Comparison of ENCODE assay signal across 21 cellular contexts in genomic region chr1:15007842-15008241, GRCh38.
DNase-seq lines count a peak whose midpoint lies in the region; ATAC-seq and TF ChIP-seq lines count a peak whose summit lies in the region.
"Had no signal": no experiment of that assay in that cellular context is flagged by ENCODE, and none has a peak within 500 bp of the region (broad histone marks: within the 10 kb centered on the region; RNA-seq: fewer than 3 reads in every experiment).

No MANE protein-coding gene starts in this region.

- peak; percentile 70 for DNase-seq in Right ventricle myocardium inferior (ENCODE audit: missing footprints)
- DNase-seq in cardiac septum (ENCODE audit: low spot score), result no peak
- peak; percentile 16 for DNase-seq in globus pallidus (ENCODE audit: low spot score)
- no peak for DNase-seq in upper lobe of right lung
- DNase-seq in stimulated activated CD4-positive, alpha-beta T cell treated with anti-CD3 and anti-CD28 coated beads, Interleukin-4, amount 100 ng/mL, for 24 hours, result no peak
- DNase-seq in brain microvascular endothelial cell, result no peak
- no peak for DNase-seq in NCI-H446 (lab: John Stamatoyannopoulos, UW)
- DNase-seq: activated CD4-positive, alpha-beta memory T cell treated with anti-CD3 and anti-CD28 coated beads, Interleukin-2, amount 10 ng/mL, durations not matched to agents 7 days and 5 days; GDM1; H9; hippocampal formation; MV-4-11; NCI-H1930; occipital lobe had no signal

- TF ChIP-seq CTCF in nephron (IDR thresholded peaks at IDR 0.05; ENCODE audit: unreplicated experiment in 3 of 3) (no peak), upper lobe of right lung (IDR thresholded peaks at IDR 0.05) (no peak), brain microvascular endothelial cell (IDR thresholded peaks at IDR 0.05; ENCODE audit: low read depth, low read length, missing control alignments) (no peak)

- intact Hi-C loops in Right ventricle myocardium inferior (cut with DNase I) (no loop called here), cardiac septum (cut with DNase I) (no loop called here), upper lobe of right lung (cut with DNase I) (no loop called here)

- H3K4me3 Mint-ChIP-seq in nephron, result no peak overlapping the region
- H3K4me3 Mint-ChIP-seq: activated CD4-positive, alpha-beta memory T cell treated with anti-CD3 and anti-CD28 coated beads, Interleukin-2, amount 10 ng/mL, durations not matched to agents 7 days and 5 days; H9 had no signal

- H3K9me3 ChIP-seq in upper lobe of right lung, result no peaks in the 10 kb centered on the region

- peaks cover 40% of the 10 kb centered on the region for H3K4me1 Mint-ChIP-seq in nephron
- H3K4me1 Mint-ChIP-seq: activated CD4-positive, alpha-beta memory T cell treated with anti-CD3 and anti-CD28 coated beads, Interleukin-2, amount 10 ng/mL, durations not matched to agents 7 days and 5 days had no signal

- peaks cover 28% of the 10 kb centered on the region for H3K4me1 ChIP-seq in upper lobe of right lung

- H3K27me3 ChIP-seq in upper lobe of right lung (no peaks in the 10 kb centered on the region), brain microvascular endothelial cell (replicated peaks) (no peaks in the 10 kb centered on the region)
- H3K27me3 ChIP-seq: BLaER1 treated with 17β-estradiol and CSF1 and Interleukin-3, amounts not matched to agents 10 nM and 100 nM; cardiac muscle cell had no signal

- H3K27ac Mint-ChIP-seq in nephron, result peak overlapping the region; percentile 47 to 97 (median 59)
- H3K27ac Mint-ChIP-seq: activated CD4-positive, alpha-beta memory T cell treated with anti-CD3 and anti-CD28 coated beads, Interleukin-2, amount 10 ng/mL, durations not matched to agents 7 days and 5 days had no signal

- H3K4me3 ChIP-seq in upper lobe of right lung (no peak overlapping the region), brain microvascular endothelial cell (ENCODE audit: low read depth, low read length) (no peak overlapping the region)
- H3K4me3 ChIP-seq: BLaER1 treated with 17β-estradiol and CSF1 and Interleukin-3, amounts not matched to agents 10 nM and 100 nM; cardiac muscle cell; GM12878; skin epidermis had no signal

- in situ Hi-C loops in brain microvascular endothelial cell (cut with HindIII; ENCODE audit: low pct_ligation_motif_present, low sequenced_read_pairs), result no loop called here

- peak overlapping the region; percentile 55 for H3K27ac ChIP-seq in upper lobe of right lung
- no peak overlapping the region for H3K27ac ChIP-seq in brain microvascular endothelial cell
- H3K27ac ChIP-seq: BLaER1 treated with 17β-estradiol and CSF1 and Interleukin-3, amounts not matched to agents 10 nM and 100 nM; cardiac muscle cell; HL-60; VCaP had no signal

- H3K36me3 Mint-ChIP-seq in nephron (ENCODE audit: low read depth), result peaks cover 15% of the 10 kb centered on the region

- no peaks in the 10 kb centered on the region for H3K27me3 Mint-ChIP-seq in nephron (ENCODE audit: low read depth)
- H3K27me3 Mint-ChIP-seq: activated CD4-positive, alpha-beta memory T cell treated with anti-CD3 and anti-CD28 coated beads, Interleukin-2, amount 10 ng/mL, durations not matched to agents 7 days and 5 days had no signal

- H3K9me3 Mint-ChIP-seq in nephron, result peaks cover 3% of the 10 kb centered on the region
- H3K9me3 Mint-ChIP-seq: activated CD4-positive, alpha-beta memory T cell treated with anti-CD3 and anti-CD28 coated beads, Interleukin-2, amount 10 ng/mL, durations not matched to agents 7 days and 5 days had no signal

- ATAC-seq in Right ventricle myocardium inferior (no peak), upper lobe of right lung (peak; percentile 50)
- ATAC-seq: GM12878 had no signal

- no peaks in the 10 kb centered on the region for H3K36me3 ChIP-seq in upper lobe of right lung
- H3K36me3 ChIP-seq in brain microvascular endothelial cell (replicated peaks), result no peaks in the 10 kb centered on the region
- H3K36me3 ChIP-seq: cardiac muscle cell had no signal

Comparison
In these comparisons a context has a peak if more than half of its experiments do, and no peak if none do; other contexts are left out.
1. DNase-seq: peak in Right ventricle myocardium inferior (single experiment) and globus pallidus (single experiment); none in cardiac septum (single experiment), upper lobe of right lung (single experiment), stimulated activated CD4-positive, alpha-beta T cell treated with anti-CD3 and anti-CD28 coated beads, Interleukin-4, amount 100 ng/mL, for 24 hours (single experiment), brain microvascular endothelial cell (single experiment) and NCI-H446 (0 of 2).